Comparison of ENCODE assay signal across 9 cellular contexts in the genomic region with DNA sequence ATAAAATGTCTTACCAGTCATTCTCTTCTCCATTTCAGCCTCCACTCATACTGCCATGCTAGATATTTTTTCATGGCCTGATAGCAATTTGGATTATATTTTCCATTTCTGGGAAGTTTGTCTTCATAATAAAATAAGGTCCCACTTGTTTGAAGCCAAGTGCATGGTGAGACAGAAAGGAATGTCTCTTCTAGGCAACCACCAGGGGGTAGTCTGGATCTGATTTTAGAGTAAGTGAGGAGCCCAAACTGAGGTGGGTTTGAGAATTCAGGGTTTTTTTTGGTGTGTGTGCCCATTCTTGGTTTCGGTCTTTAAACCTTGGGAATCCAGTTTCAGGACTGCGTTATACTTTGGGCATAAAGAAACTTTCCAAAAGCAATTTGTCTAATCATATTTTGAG.
A peak's percentile ranks its signal among the peaks of the same experiment; 100 is the strongest.
DNase-seq lines count a peak whose midpoint lies in the region; ATAC-seq and TF ChIP-seq lines count a peak whose summit lies in the region.
"Had no signal": no experiment of that assay in that cellular context is flagged by ENCODE, and none has a peak within 500 bp of the region (broad histone marks: within the 10 kb centered on the region; RNA-seq: fewer than 3 reads in every experiment).

No MANE protein-coding gene starts in this region.

- H3K4me1 ChIP-seq in Caco-2 = no peaks in the 10 kb centered on the region
- no peaks in the 10 kb centered on the region for H3K4me1 ChIP-seq in HEK293 (ENCODE audit: control insufficient read depth, insufficient read depth, low read length)

- TF ChIP-seq CTCF in Caco-2 (IDR thresholded peaks at IDR 0.05; ENCODE audit: insufficient read depth in 1 of 2, low read depth in 1 of 2, low read length in 1 of 2, severe bottlenecking in 1 of 2, unreplicated experiment in 1 of 2) = peak; percentile 66 to 67
- TF ChIP-seq CTCF in HEK293 (tag by site-specific recombination; IDR thresholded peaks at IDR 0.05) = peak; percentile 21; the same call in 1 of the 2 replicates
- TF ChIP-seq CTCF in endothelial cell (IDR thresholded peaks at IDR 0.05; ENCODE audit: unreplicated experiment) = peak; percentile 82
- peak; percentile 79 for TF ChIP-seq CTCF in retinal pigment epithelial cell (conservative IDR thresholded peaks at IDR 0.05; ENCODE audit: low read depth, low read length)

- POLR2A ChIA-PET in Caco-2 (lab: Charles Lee) = no interaction called here
- POLR2A ChIA-PET in HEK293 (lab: Yijun Ruan, JAX) = no interaction called here
- POLR2A ChIA-PET in activated CD4-positive, alpha-beta T cell treated with anti-CD3 and anti-CD28 coated beads for 36 hours (lab: Charles Lee) = no interaction called here

- no peak overlapping the region for H3K27ac ChIP-seq in HEK293 (ENCODE audit: extremely low read depth, low read depth, low read length)

- H3K36me3 ChIP-seq in Caco-2 (ENCODE audit: control insufficient read depth, insufficient read depth, low read length) (no peaks in the 10 kb centered on the region), HEK293 (ENCODE audit: control insufficient read depth in 2 of 2, insufficient read depth in 1 of 2, low read length in 2 of 2) (no peaks in the 10 kb centered on the region)

- H3K27me3 Mint-ChIP-seq in Caco-2 (ENCODE audit: insufficient read depth, unreplicated experiment) = peaks cover 4% of the 10 kb centered on the region
- H3K27me3 Mint-ChIP-seq in endothelial cell (ENCODE audit: unreplicated experiment) = no peaks in the 10 kb centered on the region
- no peaks in the 10 kb centered on the region for H3K27me3 Mint-ChIP-seq in activated CD4-positive, alpha-beta T cell treated with anti-CD3 and anti-CD28 coated beads for 36 hours
- H3K27me3 Mint-ChIP-seq: activated naive CD4-positive, alpha-beta T cell treated with anti-CD3 and anti-CD28 coated beads, Interleukin-2, amount 50 U/mL, for 24 hours had no signal

- H3K4me3 Mint-ChIP-seq in Caco-2 (ENCODE audit: unreplicated experiment) (no peak overlapping the region), endothelial cell (ENCODE audit: unreplicated experiment) (no peak overlapping the region)
- H3K4me3 Mint-ChIP-seq in activated CD4-positive, alpha-beta T cell treated with anti-CD3 and anti-CD28 coated beads for 36 hours = no peak overlapping the region
- H3K4me3 Mint-ChIP-seq: activated naive CD4-positive, alpha-beta T cell treated with anti-CD3 and anti-CD28 coated beads, Interleukin-2, amount 50 U/mL, for 24 hours had no signal

- DNase-seq in Caco-2 (peak in 1 of 2 experiments; percentile 55), NCI-H460 (ENCODE audit: extremely low read depth, low read depth) (peak; percentile 41), endothelial cell (ENCODE audit: low spot score) (peak; percentile 64), retinal pigment epithelial cell (ENCODE audit: low read depth) (peak; percentile 41)
- DNase-seq in activated CD4-positive, alpha-beta T cell treated with anti-CD3 and anti-CD28 coated beads for 48 hours = no peak
- no peak for DNase-seq in activated CD4-positive, alpha-beta T cell treated with anti-CD3 and anti-CD28 coated beads for 36 hours

- H3K27me3 ChIP-seq in Caco-2 (replicated peaks; ENCODE audit: control insufficient read depth, insufficient read depth, low read length) = no peaks in the 10 kb centered on the region

- no peak for ATAC-seq in activated CD4-positive, alpha-beta T cell treated with anti-CD3 and anti-CD28 coated beads for 36 hours
- ATAC-seq in HG03108 (IDR thresholded peaks at IDR 0.05; ENCODE audit: unreplicated experiment) = no peak

- intact Hi-C loops in Caco-2 (cut with micrococcal nuclease; ENCODE audit: unreplicated experiment) = loop anchor here (1.0 kb wide), 2 partner anchors 315 to 1212 kb away; a partner anchor contains a TSS
- intact Hi-C loops in activated CD4-positive, alpha-beta T cell treated with anti-CD3 and anti-CD28 coated beads for 36 hours (cut with DNase I, micrococcal nuclease) = loop anchor here (1.0 to 2.0 kb wide), 3 partner anchors 315 to 356 kb away; a partner anchor contains a TSS

- no peaks in the 10 kb centered on the region for H3K36me3 Mint-ChIP-seq in Caco-2 (ENCODE audit: insufficient read depth, unreplicated experiment)
- no peaks in the 10 kb centered on the region for H3K36me3 Mint-ChIP-seq in endothelial cell (ENCODE audit: low read depth, unreplicated experiment)
- H3K36me3 Mint-ChIP-seq in activated CD4-positive, alpha-beta T cell treated with anti-CD3 and anti-CD28 coated beads for 36 hours (ENCODE audit: low read depth) = no peaks in the 10 kb centered on the region
- H3K36me3 Mint-ChIP-seq: activated naive CD4-positive, alpha-beta T cell treated with anti-CD3 and anti-CD28 coated beads, Interleukin-2, amount 50 U/mL, for 24 hours had no signal

- no peaks in the 10 kb centered on the region for H3K4me1 Mint-ChIP-seq in Caco-2 (ENCODE audit: low read depth, unreplicated experiment)
- H3K4me1 Mint-ChIP-seq in endothelial cell (ENCODE audit: unreplicated experiment) = no peaks in the 10 kb centered on the region
- no peaks in the 10 kb centered on the region for H3K4me1 Mint-ChIP-seq in activated CD4-positive, alpha-beta T cell treated with anti-CD3 and anti-CD28 coated beads for 36 hours
- H3K4me1 Mint-ChIP-seq: activated naive CD4-positive, alpha-beta T cell treated with anti-CD3 and anti-CD28 coated beads, Interleukin-2, amount 50 U/mL, for 24 hours had no signal

- CTCF ChIA-PET in Caco-2 (lab: Charles Lee) (no interaction called here), HEK293 (lab: Yijun Ruan, JAX) (interaction anchor here (0.5 to 2.0 kb wide), 12 partner anchors 8 to 387 kb away, joined by 3 to 7 read pairs (median 3); a partner anchor contains a TSS)
- CTCF ChIA-PET in activated CD4-positive, alpha-beta T cell treated with anti-CD3 and anti-CD28 coated beads for 36 hours (lab: Charles Lee) = no interaction called here

- H3K27ac Mint-ChIP-seq in Caco-2 (ENCODE audit: unreplicated experiment) (no peak overlapping the region), endothelial cell (ENCODE audit: unreplicated experiment) (no peak overlapping the region)
- no peak overlapping the region for H3K27ac Mint-ChIP-seq in activated CD4-positive, alpha-beta T cell treated with anti-CD3 and anti-CD28 coated beads for 36 hours
- H3K27ac Mint-ChIP-seq: activated naive CD4-positive, alpha-beta T cell treated with anti-CD3 and anti-CD28 coated beads, Interleukin-2, amount 50 U/mL, for 24 hours had no signal

- BruUV-seq in Caco-2 (replicated peaks; lab: Mats Ljungman, UMichigan) = no TSS peak

- no peak overlapping the region for H3K4me3 ChIP-seq in Caco-2 (ENCODE audit: low read depth, low read length)
- no peak overlapping the region for H3K4me3 ChIP-seq in HEK293 (ENCODE audit: low read depth, low read length)
- no peak overlapping the region for H3K4me3 ChIP-seq in retinal pigment epithelial cell (ENCODE audit: low read length)

- no peaks in the 10 kb centered on the region for H3K9me3 ChIP-seq in Caco-2
- H3K9me3 ChIP-seq in HEK293 (ENCODE audit: control insufficient read depth, insufficient read depth, low read depth, low read length) = no peaks in the 10 kb centered on the region

- no peaks in the 10 kb centered on the region for H3K9me3 Mint-ChIP-seq in Caco-2 (ENCODE audit: unreplicated experiment)
- H3K9me3 Mint-ChIP-seq in endothelial cell (ENCODE audit: unreplicated experiment) = no peaks in the 10 kb centered on the region
- no peaks in the 10 kb centered on the region for H3K9me3 Mint-ChIP-seq in activated CD4-positive, alpha-beta T cell treated with anti-CD3 and anti-CD28 coated beads for 36 hours (ENCODE audit: low read depth)
- H3K9me3 Mint-ChIP-seq: activated naive CD4-positive, alpha-beta T cell treated with anti-CD3 and anti-CD28 coated beads, Interleukin-2, amount 50 U/mL, for 24 hours had no signal

TF ChIP-seq in HEK293, 187 proteins besides CTCF, POLR2A, EP300 and RAD21:
- TF ChIP-seq ZNF654 (tag by site-specific recombination; IDR thresholded peaks at IDR 0.05; ENCODE audit: low read depth) (peak; percentile 37; the same call in 1 of the 2 replicates), KLF8 (tag by site-specific recombination; IDR thresholded peaks at IDR 0.05) (no peak)
TF ChIP-seq in HEK293: peak in this region for 1.

Comparison
In these comparisons a context has a peak if more than half of its experiments do, and no peak if none do; other contexts are left out.
1. DNase-seq: peak in NCI-H460 (single experiment), endothelial cell (single experiment) and retinal pigment epithelial cell (single experiment); none in activated CD4-positive, alpha-beta T cell treated with anti-CD3 and anti-CD28 coated beads for 48 hours (single experiment) and activated CD4-positive, alpha-beta T cell treated with anti-CD3 and anti-CD28 coated beads for 36 hours (single experiment).
2. CTCF ChIP-seq: peak in every context shown above with its lines; median percentile 82 in endothelial cell; 79 in retinal pigment epithelial cell; 66 in Caco-2; 21 in HEK293.